Comparison of ENCODE assay signal across 30 cellular contexts in the genomic region with DNA sequence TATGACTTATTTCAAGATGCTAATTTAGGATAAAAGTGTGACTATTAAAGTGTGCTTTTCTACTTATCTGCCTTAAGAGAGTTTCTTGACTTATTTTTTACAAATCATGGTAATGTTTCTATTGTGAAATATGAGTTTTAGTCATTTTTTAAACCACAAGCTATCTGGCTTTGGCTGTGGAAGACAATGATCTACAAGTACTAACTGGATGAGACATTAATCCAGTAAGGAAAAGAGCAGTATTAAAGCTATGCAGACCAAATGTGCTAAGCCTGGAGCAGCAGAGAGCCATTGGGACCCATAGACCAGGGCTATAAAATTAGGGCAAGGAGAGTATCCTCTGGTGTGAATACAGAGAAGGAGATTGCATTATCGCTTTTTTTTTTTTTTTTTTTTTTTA.
DNase-seq lines count a peak whose midpoint lies in the region; ATAC-seq and TF ChIP-seq lines count a peak whose summit lies in the region.
"Had no signal": no experiment of that assay in that cellular context is flagged by ENCODE, and none has a peak within 500 bp of the region (broad histone marks: within the 10 kb centered on the region; RNA-seq: fewer than 3 reads in every experiment).

No MANE protein-coding gene starts in this region.

- no peaks in the 10 kb centered on the region for H4K20me1 ChIP-seq in mammary epithelial cell (ENCODE audit: insufficient read depth, low read length)

- H3K4me1 ChIP-seq in mammary epithelial cell (ENCODE audit: insufficient read depth, low read length), result peaks cover 3% of the 10 kb centered on the region
- no peaks in the 10 kb centered on the region for H3K4me1 ChIP-seq in foreskin keratinocyte
- H3K4me1 ChIP-seq: heart left ventricle, upper lobe of right lung had no signal

- no peaks in the 10 kb centered on the region for H3K9me3 ChIP-seq in mammary epithelial cell (replicated peaks; ENCODE audit: insufficient read depth, low read length)
- H3K9me3 ChIP-seq: heart left ventricle, MG63, upper lobe of right lung had no signal

- dilution Hi-C loops in mammary epithelial cell (cut with HindIII; ENCODE audit: low sequenced_read_pairs), result no loop called here

- no peak overlapping the region for H3K4me2 ChIP-seq in mammary epithelial cell (ENCODE audit: insufficient read depth, low read depth, low read length)

- no peaks in the 10 kb centered on the region for H3K9me3 Mint-ChIP-seq in MCF 10A (ENCODE audit: unreplicated experiment)
- H3K9me3 Mint-ChIP-seq: CD4-positive, alpha-beta T cell; stimulated activated memory B cell treated with anti-CD40 and anti-IgM and Interleukin-4, amounts not matched to agents 10 μg/mL and 1 μg/mL and 100 μg/mL, for 72 hours had no signal

- H3K27me3 Mint-ChIP-seq in MCF 10A (ENCODE audit: insufficient read depth, unreplicated experiment), result no peaks in the 10 kb centered on the region
- H3K27me3 Mint-ChIP-seq: activated CD4-positive, alpha-beta T cell treated with anti-CD3 and anti-CD28 coated beads for 36 hours; CD4-positive, alpha-beta T cell; stimulated activated memory B cell treated with anti-CD40 and anti-IgM and Interleukin-4, amounts not matched to agents 10 μg/mL and 1 μg/mL and 100 μg/mL, for 72 hours had no signal

- BruUV-seq in mammary epithelial cell (replicated peaks; lab: Mats Ljungman, UMichigan) (no TSS peak), MCF 10A (replicated peaks; lab: Mats Ljungman, UMichigan) (no TSS peak)

- H2AFZ ChIP-seq in mammary epithelial cell (ENCODE audit: low read depth, low read length), result no peak overlapping the region

- in situ Hi-C loops in mammary epithelial cell (cut with MboI; ENCODE audit: low sequenced_read_pairs in 2 of 2), result no loop called here

- no peak overlapping the region for H3K4me3 ChIP-seq in mammary epithelial cell (replicated peaks in 1 of 3; ENCODE audit: insufficient read depth in 1 of 3, low read depth in 2 of 3, low read length in 3 of 3)
- H3K4me3 ChIP-seq: heart left ventricle, MG63, upper lobe of right lung had no signal

- no peak for TF ChIP-seq CTCF in mammary epithelial cell (conservative IDR thresholded peaks at IDR 0.05 in 1 of 2, IDR thresholded peaks at IDR 0.05 in 1 of 2; ENCODE audit: extremely low read depth in 1 of 2, insufficient read depth in 1 of 2, low read depth in 1 of 2, low read length in 2 of 2)
- TF ChIP-seq CTCF in MCF 10A (IDR thresholded peaks at IDR 0.05; ENCODE audit: unreplicated experiment), result no peak
- no peak for TF ChIP-seq CTCF in foreskin keratinocyte (conservative IDR thresholded peaks at IDR 0.05)

- no peak overlapping the region for H3K9ac ChIP-seq in mammary epithelial cell (ENCODE audit: insufficient read depth, low read length)

- H3K27ac Mint-ChIP-seq in MCF 10A (ENCODE audit: low read depth, unreplicated experiment), result no peak overlapping the region
- H3K27ac Mint-ChIP-seq: activated CD4-positive, alpha-beta T cell treated with anti-CD3 and anti-CD28 coated beads for 36 hours; activated CD8-positive, alpha-beta T cell treated with anti-CD3 and anti-CD28 coated beads, Interleukin-2, amount 10 ng/mL, durations not matched to agents 7 days and 5 days; CD4-positive, alpha-beta T cell; natural killer cell; stimulated activated memory B cell treated with anti-CD40 and anti-IgM and Interleukin-4, amounts not matched to agents 10 μg/mL and 1 μg/mL and 100 μg/mL, for 72 hours had no signal

- CTCF ChIA-PET in mammary epithelial cell (lab: Charles Lee; ENCODE audit: low non-redundant PET), result interaction anchor here (0.7 kb wide), 1 partner anchor 77 kb away, joined by 10 read pairs; no protein-coding TSS in a partner anchor
- CTCF ChIA-PET in MCF 10A (lab: Yijun Ruan, JAX), result interaction anchor here (0.6 kb wide), 1 partner anchor 92 kb away, joined by 3 read pairs; a partner anchor contains a TSS

- H3K27me3 ChIP-seq in mammary epithelial cell (ENCODE audit: insufficient read depth, low read length) (no peaks in the 10 kb centered on the region), foreskin keratinocyte (no peaks in the 10 kb centered on the region)
- H3K27me3 ChIP-seq: brain microvascular endothelial cell, heart left ventricle, MG63, upper lobe of right lung had no signal

- ATAC-seq in foreskin keratinocyte (peak; percentile 51), GM21786 (IDR thresholded peaks at IDR 0.05; ENCODE audit: unreplicated experiment) (no peak)
- ATAC-seq: activated CD4-positive, alpha-beta T cell treated with anti-CD3 and anti-CD28 coated beads for 36 hours; activated CD8-positive, alpha-beta T cell treated with anti-CD3 and anti-CD28 coated beads, Interleukin-2, amount 10 ng/mL, durations not matched to agents 7 days and 5 days; heart left ventricle; natural killer cell; Panc1; stimulated activated memory B cell treated with anti-CD40 and anti-IgM and Interleukin-4, amounts not matched to agents 10 μg/mL and 1 μg/mL and 100 μg/mL, for 72 hours; upper lobe of right lung had no signal

- H3K27ac ChIP-seq in mammary epithelial cell (ENCODE audit: insufficient read depth, low read depth, low read length) (no peak overlapping the region), foreskin keratinocyte (no peak overlapping the region)
- H3K27ac ChIP-seq: brain microvascular endothelial cell, heart left ventricle, upper lobe of right lung had no signal

- no peaks in the 10 kb centered on the region for H3K79me2 ChIP-seq in mammary epithelial cell (ENCODE audit: insufficient read depth, low read length)

- no peaks in the 10 kb centered on the region for H3K36me3 ChIP-seq in mammary epithelial cell (ENCODE audit: insufficient read depth, low read length)
- H3K36me3 ChIP-seq: brain microvascular endothelial cell, heart left ventricle, upper lobe of right lung had no signal

- POLR2A ChIA-PET in MCF 10A (lab: Yijun Ruan, JAX), result no interaction called here

- H3K36me3 Mint-ChIP-seq in MCF 10A (ENCODE audit: insufficient read depth, unreplicated experiment), result no peaks in the 10 kb centered on the region
- H3K36me3 Mint-ChIP-seq: stimulated activated memory B cell treated with anti-CD40 and anti-IgM and Interleukin-4, amounts not matched to agents 10 μg/mL and 1 μg/mL and 100 μg/mL, for 72 hours had no signal

- DNase-seq in mammary epithelial cell (peak; percentile 67), MCF 10A (ENCODE audit: unreplicated experiment) (no peak), amniotic epithelial cell (ENCODE audit: low read depth) (peak; percentile 93), foreskin keratinocyte (peak in 1 of 2 donors; percentile 49), NCI-H1092 treated with DMSO at 0.1 percent for 48 hours (lab: John Stamatoyannopoulos, UW) (no peak), cerebellar cortex (ENCODE audit: low spot score) (no peak)
- DNase-seq in activated CD4-positive, alpha-beta T cell treated with anti-CD3 and anti-CD28 coated beads for 4 hours, result no peak
- DNase-seq: 8988T; activated CD4-positive, alpha-beta T cell treated with anti-CD3 and anti-CD28 coated beads for 36 hours; activated CD8-positive, alpha-beta T cell treated with anti-CD3 and anti-CD28 coated beads, Interleukin-2, amount 10 ng/mL, durations not matched to agents 7 days and 5 days; activated naive CD4-positive, alpha-beta T cell treated with anti-CD3 and anti-CD28 coated beads, Interleukin-2, amount 50 U/mL, for 16 hours; AML-193; amygdala; brain microvascular endothelial cell; CD4-positive, alpha-beta T cell; heart left ventricle; KBM-7; MG63; natural killer cell; NCI-H2081; NCI-H345; NCI-H69; Right ventricle myocardium superior; stimulated activated CD4-positive, alpha-beta T cell treated with anti-CD3 and anti-CD28 coated beads, Interleukin-15, amount 100 ng/mL, for 24 hours; SW 1271; T-helper 9 cell; upper lobe of right lung had no signal

- H3K4me3 Mint-ChIP-seq in MCF 10A (ENCODE audit: unreplicated experiment), result no peak overlapping the region
- H3K4me3 Mint-ChIP-seq: activated CD4-positive, alpha-beta T cell treated with anti-CD3 and anti-CD28 coated beads for 36 hours; activated CD8-positive, alpha-beta T cell treated with anti-CD3 and anti-CD28 coated beads, Interleukin-2, amount 10 ng/mL, durations not matched to agents 7 days and 5 days; CD4-positive, alpha-beta T cell; natural killer cell; stimulated activated memory B cell treated with anti-CD40 and anti-IgM and Interleukin-4, amounts not matched to agents 10 μg/mL and 1 μg/mL and 100 μg/mL, for 72 hours had no signal

- intact Hi-C loops in mammary epithelial cell (cut with micrococcal nuclease) (no loop called here), MCF 10A (cut with micrococcal nuclease) (no loop called here)

- 100% methylated on average over 1 of the region's 1 CpG for WGBS in mammary epithelial cell (ENCODE audit: low coverage, missing lambda C conversion rate)

- H3K4me1 Mint-ChIP-seq in MCF 10A (ENCODE audit: insufficient read depth, unreplicated experiment), result peaks cover 5% of the 10 kb centered on the region
- H3K4me1 Mint-ChIP-seq: activated CD4-positive, alpha-beta T cell treated with anti-CD3 and anti-CD28 coated beads for 36 hours; natural killer cell; stimulated activated memory B cell treated with anti-CD40 and anti-IgM and Interleukin-4, amounts not matched to agents 10 μg/mL and 1 μg/mL and 100 μg/mL, for 72 hours had no signal

Comparison
In these comparisons a context has a peak if more than half of its experiments do, and no peak if none do; other contexts are left out.
1. DNase-seq: peak in mammary epithelial cell (single experiment) and amniotic epithelial cell (single experiment); none in MCF 10A (single experiment), activated CD4-positive, alpha-beta T cell treated with anti-CD3 and anti-CD28 coated beads for 4 hours (0 of 2), NCI-H1092 treated with DMSO at 0.1 percent for 48 hours (single experiment) and cerebellar cortex (single experiment).